In the genomic region with DNA sequence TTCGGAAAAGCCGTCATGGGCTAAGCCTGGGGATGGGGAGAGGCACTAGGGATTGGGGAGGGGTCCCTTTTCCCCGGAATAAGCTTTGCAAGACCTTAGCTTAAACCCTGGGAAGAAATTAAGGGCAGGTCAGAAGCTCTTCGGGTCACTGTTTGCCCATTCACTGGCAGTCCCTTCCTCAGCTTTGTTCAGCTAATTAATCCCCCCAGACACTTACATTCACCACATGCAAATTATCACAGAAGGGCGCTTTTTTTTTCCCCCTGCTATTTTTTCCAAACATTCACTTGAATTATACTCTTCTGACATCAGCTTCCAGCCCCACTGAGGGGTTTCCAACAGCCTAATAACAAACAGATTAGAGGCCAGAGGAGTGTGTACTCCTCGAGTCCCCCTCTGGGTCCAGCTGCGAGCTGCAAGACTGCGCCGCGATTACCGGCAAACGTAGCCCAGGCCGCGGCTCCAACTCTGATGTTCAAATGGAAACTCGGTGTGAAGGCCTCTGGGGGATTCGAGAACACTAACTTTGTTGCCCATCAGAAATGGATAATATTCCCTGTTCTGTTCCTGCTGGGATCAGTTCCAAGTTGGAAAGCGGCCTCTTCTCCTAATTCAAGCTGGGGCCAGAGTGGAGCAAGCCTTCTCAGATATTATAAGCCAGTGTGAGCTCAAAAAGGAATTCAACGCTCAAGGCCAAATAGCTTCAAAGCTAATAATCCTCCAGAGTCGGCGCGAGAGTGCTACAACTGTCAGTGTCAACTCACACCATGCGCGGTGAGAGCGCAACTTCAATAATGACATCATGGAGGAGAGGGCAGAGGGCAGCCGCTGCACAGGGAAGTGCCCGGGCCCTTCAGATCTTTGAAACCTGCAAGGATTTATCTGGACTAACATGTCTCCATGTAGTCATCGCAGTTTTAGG, we compare ENCODE assay signal across 19 cellular contexts.
DNase-seq lines count a peak whose midpoint lies in the region; ATAC-seq, FAIRE-seq and TF ChIP-seq lines count a peak whose summit lies in the region.
"Had no signal": no experiment of that assay in that cellular context is flagged by ENCODE, and none has a peak within 500 bp of the region (broad histone marks: within the 10 kb centered on the region; RNA-seq: fewer than 3 reads in every experiment).

No MANE protein-coding gene starts in this region.

- H3K9ac ChIP-seq in mesendoderm (ENCODE audit: low read length) = no peak overlapping the region

- H4K8ac ChIP-seq in mesendoderm (ENCODE audit: low read depth, low read length) = no peak overlapping the region

- TF ChIP-seq CTCF in WTC11 (IDR thresholded peaks at IDR 0.05) (no peak), fibroblast of mammary gland (conservative IDR thresholded peaks at IDR 0.05; ENCODE audit: control insufficient read depth, insufficient read depth, low read depth, low read length) (no peak), testis (IDR thresholded peaks at IDR 0.05) (no peak), ascending aorta (IDR thresholded peaks at IDR 0.05) (no peak), D721Med (IDR thresholded peaks at IDR 0.05; ENCODE audit: insufficient read depth, missing control alignments) (no peak)

- H3K27me3 Mint-ChIP-seq in WTC11 (ENCODE audit: low read depth) = no peaks in the 10 kb centered on the region

- H3K4ac ChIP-seq in mesendoderm (ENCODE audit: low read depth, low read length) = no peak overlapping the region

- H3K23ac ChIP-seq in mesendoderm (ENCODE audit: low read length) = peak overlapping the region; percentile 68

- DNase-seq in WTC11 (ENCODE audit: low spot score) (no peak), fibroblast of mammary gland (ENCODE audit: low read depth) (peak; percentile 56), mesendoderm (no peak), testis (peak; percentile 78), NCI-H1105 (lab: John Stamatoyannopoulos, UW) (no peak), ascending aorta (ENCODE audit: low spot score in 2 of 2) (no peak), D721Med (ENCODE audit: insufficient read length, low spot score) (no peak)
- DNase-seq: activated CD8-positive, alpha-beta T cell treated with anti-CD3 and anti-CD28 coated beads, Interleukin-2, amount 10 ng/mL, durations not matched to agents 7 days and 5 days; GF-D8; immature natural killer cell; Karpas-422; natural killer cell; NCI-H2171 treated with DMSO at 0.1 percent for 48 hours; Peyer's patch; stimulated activated CD4-positive, alpha-beta T cell treated with anti-CD3 and anti-CD28 coated beads, Interleukin-15, amount 100 ng/mL, for 24 hours; stimulated activated CD8-positive, alpha-beta memory T cell treated with anti-CD3 and anti-CD28 coated beads, Interleukin-4, amount 100 ng/mL, for 48 hours had no signal

- H3K36me3 Mint-ChIP-seq in WTC11 = no peaks in the 10 kb centered on the region
- H3K36me3 Mint-ChIP-seq: immature natural killer cell, natural killer cell had no signal

- H2BK5ac ChIP-seq in mesendoderm (ENCODE audit: low read length) = no peak overlapping the region

- H3K9me3 ChIP-seq in testis (no peaks in the 10 kb centered on the region), ascending aorta (no peaks in the 10 kb centered on the region)
- H3K9me3 ChIP-seq: Peyer's patch had no signal

- H3K56ac ChIP-seq in mesendoderm (ENCODE audit: low read length) = no peak overlapping the region

- H3K4me3 ChIP-seq in fibroblast of mammary gland (ENCODE audit: control insufficient read depth, low read depth, low read length) (no peak overlapping the region), mesendoderm (ENCODE audit: low read length) (no peak overlapping the region), testis (no peak overlapping the region), ascending aorta (peak overlapping the region in 1 of 2 donors; percentile 2)
- H3K4me3 ChIP-seq: Peyer's patch had no signal

- no peak overlapping the region; the same call in 1 of the 2 replicates for H3K4me3 Mint-ChIP-seq in WTC11
- H3K4me3 Mint-ChIP-seq: activated CD8-positive, alpha-beta T cell treated with anti-CD3 and anti-CD28 coated beads, Interleukin-2, amount 10 ng/mL, durations not matched to agents 7 days and 5 days; immature natural killer cell; natural killer cell; T-helper 2 cell treated with Interferon-gamma antibody and Interleukin-4, amounts not matched to agents 5 μg/mL and 100 μg/mL, for 36 hours had no signal

- H2BK120ac ChIP-seq in mesendoderm (ENCODE audit: low read depth, low read length) = no peak overlapping the region

- H3K36me3 ChIP-seq in mesendoderm (ENCODE audit: control insufficient read depth, insufficient read depth, low read length) (no peaks in the 10 kb centered on the region), testis (ENCODE audit: low read depth, missing control alignments) (no peaks in the 10 kb centered on the region), ascending aorta (no peaks in the 10 kb centered on the region)
- H3K36me3 ChIP-seq: Peyer's patch had no signal

- intact Hi-C loops in testis (cut with DNase I; ENCODE audit: low total_unique reads) = no loop called here
- intact Hi-C loops in ascending aorta (cut with DNase I) = loop anchor here (10.0 kb wide), 1 partner anchor 555 kb away; no protein-coding TSS in a partner anchor

- TF ChIP-seq POLR2A in testis (IDR thresholded peaks at IDR 0.05) = no peak

- CTCF ChIA-PET in WTC11 (lab: Charles Lee) = interaction anchor here (0.6 to 1.5 kb wide), 4 partner anchors 43 to 876 kb away, joined by 3 to 4 read pairs (median 3); no protein-coding TSS in a partner anchor

- H3K4me1 ChIP-seq in mesendoderm (ENCODE audit: control insufficient read depth, low read depth, low read length) = peaks cover 2% of the 10 kb centered on the region
- H3K4me1 ChIP-seq in testis = peaks cover 24% of the 10 kb centered on the region
- H3K4me1 ChIP-seq in ascending aorta = peaks cover 0 to 5% of the 10 kb centered on the region in 2 donors
- H3K4me1 ChIP-seq: Peyer's patch had no signal

- ATAC-seq in WTC11 (peak; percentile 43), HG03432 (IDR thresholded peaks at IDR 0.05; ENCODE audit: unreplicated experiment) (no peak)
- ATAC-seq: activated CD8-positive, alpha-beta T cell treated with anti-CD3 and anti-CD28 coated beads, Interleukin-2, amount 10 ng/mL, durations not matched to agents 7 days and 5 days; natural killer cell had no signal

- peaks cover 20% of the 10 kb centered on the region for H3K4me1 Mint-ChIP-seq in WTC11
- H3K4me1 Mint-ChIP-seq: immature natural killer cell, natural killer cell had no signal

- no CpG with 5 or more reads among the region's 27 CpGs for WGBS in mesendoderm (ENCODE audit: extremely low coverage, insufficient coverage, low lambda C conversion rate)
- 24 to 27% methylated on average over 27 of the region's 27 CpGs for WGBS in testis, 2 donors

- no peak for FAIRE-seq in D721Med (lab: Jason Lieb, UNC)
- FAIRE-seq: endometrium had no signal

- no peaks in the 10 kb centered on the region for H3K9me3 Mint-ChIP-seq in WTC11
- H3K9me3 Mint-ChIP-seq: immature natural killer cell; natural killer cell; T-helper 2 cell treated with Interferon-gamma antibody and Interleukin-4, amounts not matched to agents 5 μg/mL and 100 μg/mL, for 36 hours had no signal

- no peak overlapping the region for H3K18ac ChIP-seq in mesendoderm (ENCODE audit: low read length)

- no peak overlapping the region for H2AK5ac ChIP-seq in mesendoderm (ENCODE audit: low read length)

- POLR2A ChIA-PET in WTC11 (lab: Charles Lee) = no interaction called here

- H3K4me2 ChIP-seq in mesendoderm (ENCODE audit: low read length) = no peak overlapping the region

- H4K5ac ChIP-seq in mesendoderm (ENCODE audit: low read length) = no peak overlapping the region

- no peak overlapping the region for H3K27ac Mint-ChIP-seq in WTC11
- H3K27ac Mint-ChIP-seq: activated CD8-positive, alpha-beta T cell treated with anti-CD3 and anti-CD28 coated beads, Interleukin-2, amount 10 ng/mL, durations not matched to agents 7 days and 5 days; immature natural killer cell; natural killer cell; T-helper 2 cell treated with Interferon-gamma antibody and Interleukin-4, amounts not matched to agents 5 μg/mL and 100 μg/mL, for 36 hours had no signal

- H2BK15ac ChIP-seq in mesendoderm (replicated peaks; ENCODE audit: low read depth) = no peak overlapping the region

- no peaks in the 10 kb centered on the region for H3K27me3 ChIP-seq in mesendoderm (ENCODE audit: insufficient read depth, low read length, poor library complexity)
- no peaks in the 10 kb centered on the region for H3K27me3 ChIP-seq in testis
- H3K27me3 ChIP-seq in ascending aorta = no peaks in the 10 kb centered on the region
- H3K27me3 ChIP-seq: Peyer's patch had no signal

- H3K79me2 ChIP-seq in mesendoderm (ENCODE audit: control insufficient read depth, insufficient read depth, low read length) = no peaks in the 10 kb centered on the region

- no peak overlapping the region for H3K27ac ChIP-seq in mesendoderm (ENCODE audit: low read depth, low read length)
- no peak overlapping the region for H3K27ac ChIP-seq in testis
- no peak overlapping the region for H3K27ac ChIP-seq in ascending aorta
- H3K27ac ChIP-seq: Peyer's patch had no signal

- H3K79me1 ChIP-seq in mesendoderm (ENCODE audit: low read length) = no peaks in the 10 kb centered on the region

Comparison
In these comparisons a context has a peak if more than half of its experiments do, and no peak if none do; other contexts are left out.
1. DNase-seq: peak in fibroblast of mammary gland (single experiment) and testis (single experiment); none in WTC11 (single experiment), mesendoderm (single experiment), NCI-H1105 (single experiment), ascending aorta (0 of 2) and D721Med (single experiment).